In genomic region chr11:24759742-24760141, GRCh38 we compare ENCODE assay signal across 7 cellular contexts.
"Had no signal": no experiment of that assay in that cellular context is flagged by ENCODE, and none has a peak within 500 bp of the region (broad histone marks: within the 10 kb centered on the region; RNA-seq: fewer than 3 reads in every experiment).

No MANE protein-coding gene starts in this region.

- H3K4me3 ChIP-seq: GM23248, HAP-1 had no signal

- H2AFZ ChIP-seq: GM23248 had no signal

- H3K9me3 ChIP-seq: HAP-1 had no signal

- DNase-seq: GM23248, HFFc6 had no signal

- ATAC-seq: HCT116, HepG2 had no signal

- H3K4me3 Mint-ChIP-seq: HFFc6, IgD-negative memory B cell had no signal

- H3K36me3 ChIP-seq: HAP-1 had no signal

- H3K27me3 Mint-ChIP-seq: IgD-negative memory B cell had no signal

- H3K4me1 Mint-ChIP-seq: IgD-negative memory B cell had no signal

- H3K9ac ChIP-seq: GM23248 had no signal

- H3K36me3 Mint-ChIP-seq: IgD-negative memory B cell had no signal

- H3K27ac ChIP-seq: GM23248, HL-60 had no signal

- H3K27ac Mint-ChIP-seq: HFFc6, IgD-negative memory B cell had no signal
